ENCODE assay signal across 12 cellular contexts in the genomic region with DNA sequence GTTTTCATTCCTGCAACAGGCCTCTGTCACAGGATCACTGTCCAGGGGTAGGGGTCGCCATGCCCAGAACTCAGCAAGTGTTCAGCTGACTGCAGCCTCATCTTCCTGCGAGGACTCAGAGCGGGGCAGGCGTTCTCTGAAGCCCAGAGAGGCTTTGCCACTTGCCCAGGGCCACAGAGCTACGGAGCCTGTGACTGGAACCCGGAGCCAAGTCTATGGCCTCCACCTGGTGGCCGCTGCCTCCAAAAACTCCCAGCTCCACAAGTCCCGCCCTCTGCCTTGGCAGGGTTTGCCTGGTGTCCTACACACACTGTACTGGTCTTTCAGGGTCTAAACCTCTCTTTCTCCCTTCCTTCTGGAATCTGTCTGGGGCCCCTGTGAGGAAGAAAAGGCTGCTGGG. TPM values are rescaled to one million over a fixed set of nuclear protein-coding genes. Genes with fewer than 3 reads are reported as not detected.
DNase-seq lines count a peak whose midpoint lies in the region; ATAC-seq, FAIRE-seq and TF ChIP-seq lines count a peak whose summit lies in the region.
"Had no signal": no experiment of that assay in that cellular context is flagged by ENCODE, and none has a peak within 500 bp of the region (broad histone marks: within the 10 kb centered on the region; RNA-seq: fewer than 3 reads in every experiment).

No MANE protein-coding gene starts in this region.

- 55 to 57% methylated on average over 4 to 7 of the region's 8 CpGs for WGBS in esophagus squamous epithelium, 2 donors
- WGBS in pancreas, 2 donors: 88 to 93% methylated on average over 8 of the region's 8 CpGs
- WGBS in transverse colon (ENCODE audit: low coverage in 1 of 2), 2 donors: 92% methylated on average over 8 of the region's 8 CpGs; no CpG with 5 or more reads in 1 of the 2 donors

- no peak for DNase-seq in GM10266 (ENCODE audit: extremely low spot score)
- peak; percentile 91 for DNase-seq in NCI-H1694 treated with DMSO at 0.1 percent for 48 hours (lab: John Stamatoyannopoulos, UW)
- DNase-seq in esophagus squamous epithelium (lab: John Stamatoyannopoulos, UW): no peak
- peak in 1 of 6 donors; percentile 53 for DNase-seq in pancreas
- DNase-seq in NCI-H524 (lab: John Stamatoyannopoulos, UW): no peak
- no peak for DNase-seq in transverse colon
- no peak for DNase-seq in iPS-NIHi11 (ENCODE audit: low spot score)
- DNase-seq: activated effector memory CD4-positive, alpha-beta T cell treated with anti-CD3 and anti-CD28 coated beads, Interleukin-2, amount 50 U/mL, for 16 hours; SIG-M5 had no signal

- H3K4me1 ChIP-seq in esophagus squamous epithelium: peaks cover 18 to 62% (median 31%) of the 10 kb centered on the region in 3 donors
- peaks cover 10 to 18% (median 14%) of the 10 kb centered on the region in 3 donors for H3K4me1 ChIP-seq in pancreas
- H3K4me1 ChIP-seq in transverse colon: peaks cover 0 to 9% (median 8%) of the 10 kb centered on the region in 4 donors

- no peaks in the 10 kb centered on the region for H3K27me3 ChIP-seq in esophagus squamous epithelium
- no peaks in the 10 kb centered on the region for H3K27me3 ChIP-seq in pancreas
- H3K27me3 ChIP-seq in transverse colon: no peaks in the 10 kb centered on the region

- H3K9me3 ChIP-seq in esophagus squamous epithelium (no peaks in the 10 kb centered on the region), pancreas (no peaks in the 10 kb centered on the region), transverse colon (no peaks in the 10 kb centered on the region)

- TF ChIP-seq POLR2A in esophagus squamous epithelium (IDR thresholded peaks at IDR 0.05) (no peak), transverse colon (IDR thresholded peaks at IDR 0.05) (no peak)

- intact Hi-C loops in esophagus squamous epithelium (cut with DNase I): no loop called here
- intact Hi-C loops in pancreas (cut with DNase I): no loop called here
- intact Hi-C loops in transverse colon (cut with DNase I; ENCODE audit: low total_unique reads): no loop called here

- TF ChIP-seq CTCF in GM10266 (IDR thresholded peaks at IDR 0.05; ENCODE audit: control insufficient read depth, insufficient read depth, low read depth, missing control alignments) (peak; percentile 7), esophagus squamous epithelium (IDR thresholded peaks at IDR 0.05) (no peak), pancreas (IDR thresholded peaks at IDR 0.05) (no peak), transverse colon (IDR thresholded peaks at IDR 0.05) (no peak)

- no peak for TF ChIP-seq EP300 in transverse colon (IDR thresholded peaks at IDR 0.05; ENCODE audit: low read depth)

- in situ Hi-C loops in transverse colon (cut with MboI; ENCODE audit: low pct_ligation_motif_present in 1 of 4, low pct_unique_long_range_greater_than_20kb in 1 of 4, low sequenced_read_pairs in 3 of 4): no loop called here

- ATAC-seq in pancreas (peak in 1 of 4 donors; percentile 12), HG03045 (IDR thresholded peaks at IDR 0.05; ENCODE audit: unreplicated experiment) (no peak)

- H3K4me3 ChIP-seq in esophagus squamous epithelium (no peak overlapping the region), pancreas (no peak overlapping the region), transverse colon (no peak overlapping the region)

- H3K36me3 ChIP-seq in esophagus squamous epithelium: no peaks in the 10 kb centered on the region
- H3K36me3 ChIP-seq in pancreas: no peaks in the 10 kb centered on the region
- H3K36me3 ChIP-seq in transverse colon: no peaks in the 10 kb centered on the region

- H3K27ac ChIP-seq in esophagus squamous epithelium: peak overlapping the region; percentile 77 to 84 (median 80)
- H3K27ac ChIP-seq in pancreas: peak overlapping the region in 3 of 4 donors; percentile 42 to 81 (median 77)
- no peak overlapping the region for H3K27ac ChIP-seq in transverse colon

- no peak for FAIRE-seq in pancreas (lab: Jason Lieb, UNC)
- FAIRE-seq: astrocyte, TTC549 had no signal

RNA-seq across cellular contexts. Expression of a gene that starts 8.7 kb away (rescaled TPM):
- total RNA-seq in esophagus squamous epithelium (10 to 100 TPM; 12.7 to 25.0 (median 20.6) TPM), pancreas (10 to 100 TPM; 20.9 to 33.9 (median 24.5) TPM), transverse colon (100 to 1,000 TPM in 1 of 4 donors, 10 to 100 TPM in 3; 31.0 to 109 (median 42.0) TPM)
- polyA plus RNA-seq in pancreas: 10 to 100 TPM; 31.4 to 33.8 TPM

Comparison
In these comparisons a context has a peak if more than half of its experiments do, and no peak if none do; other contexts are left out.
1. H3K27ac ChIP-seq: peak in esophagus squamous epithelium (4 of 4) and pancreas (3 of 4); none in transverse colon (0 of 4).